Comparison of ENCODE assay signal across 8 cellular contexts in genomic region chr12:14396071-14396470, GRCh38. TPM values are rescaled to one million over a fixed set of nuclear protein-coding genes. Genes with fewer than 3 reads are reported as not detected.
DNase-seq lines count a peak whose midpoint lies in the region; ATAC-seq and TF ChIP-seq lines count a peak whose summit lies in the region.

No MANE protein-coding gene starts in this region.

- no peak for DNase-seq in MCF 10A (ENCODE audit: unreplicated experiment)
- DNase-seq in breast epithelium (ENCODE audit: low spot score in 2 of 2): no peak
- DNase-seq in central memory CD8-positive, alpha-beta T cell (ENCODE audit: low spot score in 2 of 2): peak in 1 of 2 donors; percentile 47
- no peak for DNase-seq in transverse colon
- DNase-seq in SKM-1 treated with dmso at 0.1 percent for 144 hours (lab: John Stamatoyannopoulos, UW; ENCODE audit: unreplicated experiment): no peak
- DNase-seq in adrenal gland: no peak
- DNase-seq in caudate nucleus (lab: John Stamatoyannopoulos, UW): no peak

- H3K4me1 Mint-ChIP-seq in MCF 10A (ENCODE audit: insufficient read depth, unreplicated experiment): peaks cover 32% of the 10 kb centered on the region
- peaks cover 85% of the 10 kb centered on the region for H3K4me1 Mint-ChIP-seq in central memory CD8-positive, alpha-beta T cell

- TF ChIP-seq EP300 in transverse colon (IDR thresholded peaks at IDR 0.05; ENCODE audit: low read depth): no peak

- H3K4me1 ChIP-seq in breast epithelium (peaks cover 0 to 4% of the 10 kb centered on the region in 2 donors), transverse colon (peaks cover 0 to 38% (median 18%) of the 10 kb centered on the region in 4 donors), adrenal gland (replicated peaks in 1 of 2) (peaks cover 28 to 63% of the 10 kb centered on the region in 2 donors)

- H3K9me3 ChIP-seq in breast epithelium (peaks cover 6 to 24% of the 10 kb centered on the region in 2 donors), transverse colon (peaks cover 11 to 13% of the 10 kb centered on the region in 2 donors), adrenal gland (replicated peaks in 1 of 3) (peaks cover 0 to 14% (median 12%) of the 10 kb centered on the region in 3 donors)

- WGBS in transverse colon (ENCODE audit: low coverage in 1 of 2), 2 donors: 51 to 80% methylated on average over 1 of the region's 1 CpG
- WGBS in adrenal gland, 4 donors: 55 to 69% (median 56%) methylated on average over 1 of the region's 1 CpG

- peak overlapping the region; percentile 37 for H3K27ac Mint-ChIP-seq in MCF 10A (ENCODE audit: low read depth, unreplicated experiment)
- H3K27ac Mint-ChIP-seq in central memory CD8-positive, alpha-beta T cell (ENCODE audit: low read depth): peak overlapping the region; percentile 100

- CTCF ChIA-PET in MCF 10A (lab: Yijun Ruan, JAX): interaction anchor here (0.6 kb wide), 2 partner anchors 11 to 28 kb away, joined by 3 to 4 read pairs; no protein-coding TSS in a partner anchor

- H3K4me3 ChIP-seq in breast epithelium (no peak overlapping the region), transverse colon (no peak overlapping the region), adrenal gland (no peak overlapping the region)

- POLR2A ChIA-PET in MCF 10A (lab: Yijun Ruan, JAX): interaction anchor here (4.9 kb wide), 1 partner anchor 11 kb away, joined by 84 read pairs; no protein-coding TSS in a partner anchor

- TF ChIP-seq CTCF in MCF 10A (IDR thresholded peaks at IDR 0.05; ENCODE audit: unreplicated experiment): no peak
- no peak for TF ChIP-seq CTCF in breast epithelium (IDR thresholded peaks at IDR 0.05)
- no peak for TF ChIP-seq CTCF in transverse colon (IDR thresholded peaks at IDR 0.05)
- no peak for TF ChIP-seq CTCF in adrenal gland (IDR thresholded peaks at IDR 0.05)

- TF ChIP-seq POLR2A in breast epithelium (IDR thresholded peaks at IDR 0.05) (no peak), transverse colon (IDR thresholded peaks at IDR 0.05) (no peak), adrenal gland (IDR thresholded peaks at IDR 0.05) (no peak)

- no peaks in the 10 kb centered on the region for H3K27me3 Mint-ChIP-seq in MCF 10A (ENCODE audit: insufficient read depth, unreplicated experiment)
- H3K27me3 Mint-ChIP-seq in central memory CD8-positive, alpha-beta T cell: no peaks in the 10 kb centered on the region

- H3K27me3 ChIP-seq in breast epithelium: no peaks in the 10 kb centered on the region
- no peaks in the 10 kb centered on the region for H3K27me3 ChIP-seq in transverse colon
- H3K27me3 ChIP-seq in adrenal gland: no peaks in the 10 kb centered on the region

- in situ Hi-C loops in transverse colon (cut with MboI; ENCODE audit: low pct_ligation_motif_present in 1 of 4, low pct_unique_long_range_greater_than_20kb in 1 of 4, low sequenced_read_pairs in 3 of 4): no loop called here

- ATAC-seq in HG03135 (IDR thresholded peaks at IDR 0.05; ENCODE audit: unreplicated experiment): peak; percentile 56
- ATAC-seq in central memory CD8-positive, alpha-beta T cell (replicated peaks; ENCODE audit: extremely low read depth, poor library complexity, severe bottlenecking): peak; percentile 77

- no TSS peak for BruUV-seq in MCF 10A (replicated peaks; lab: Mats Ljungman, UMichigan)

- H3K36me3 Mint-ChIP-seq in MCF 10A (ENCODE audit: insufficient read depth, unreplicated experiment): peaks cover 4% of the 10 kb centered on the region
- H3K36me3 Mint-ChIP-seq in central memory CD8-positive, alpha-beta T cell (ENCODE audit: insufficient read depth): peaks cover 22% of the 10 kb centered on the region

- intact Hi-C loops in MCF 10A (cut with micrococcal nuclease) (no loop called here), breast epithelium (cut with DNase I; ENCODE audit: low total_unique reads) (no loop called here), transverse colon (cut with DNase I; ENCODE audit: low total_unique reads) (no loop called here), adrenal gland (cut with DNase I) (no loop called here)

- no peak overlapping the region for H3K4me3 Mint-ChIP-seq in MCF 10A (ENCODE audit: unreplicated experiment)
- H3K4me3 Mint-ChIP-seq in central memory CD8-positive, alpha-beta T cell: peak overlapping the region; percentile 43

- H3K27ac ChIP-seq in breast epithelium (no peak overlapping the region), transverse colon (peak overlapping the region; percentile 19 to 72 (median 67)), adrenal gland (no peak overlapping the region), caudate nucleus (ENCODE audit: low read depth, low read length) (no peak overlapping the region)

- H3K36me3 ChIP-seq in breast epithelium (no peaks in the 10 kb centered on the region), transverse colon (peaks cover 0 to 2% (median 0%) of the 10 kb centered on the region in 4 donors), adrenal gland (replicated peaks in 1 of 2) (no peaks in the 10 kb centered on the region)

- peaks cover 8% of the 10 kb centered on the region for H3K9me3 Mint-ChIP-seq in MCF 10A (ENCODE audit: unreplicated experiment)
- H3K9me3 Mint-ChIP-seq in central memory CD8-positive, alpha-beta T cell: no peaks in the 10 kb centered on the region

RNA-seq across cellular contexts. Expression of gene ATF7IP, which starts 30.6 kb away (rescaled TPM):
- 29.4 and 33.1 TPM in 2 replicates for total RNA-seq in MCF 10A (2022)
- total RNA-seq in breast epithelium: 10 to 100 TPM; 45.4 to 81.2 (median 48.8) TPM
- total RNA-seq in transverse colon: 100 to 1,000 TPM in 2 of 4 donors, 10 to 100 TPM in 2; 32.2 to 159 (median 85.3) TPM
- total RNA-seq in adrenal gland: 100 to 1,000 TPM in 1 of 8 donors, 10 to 100 TPM in 7; 40.5 to 101 (median 54.7) TPM
- polyA plus RNA-seq in adrenal gland: 10 to 100 TPM in 2 of 3 donors, 1 to 10 TPM in 1; 8.5 to 34.7 (median 16.7) TPM

Comparison
In these comparisons a context has a peak if more than half of its experiments do, and no peak if none do; other contexts are left out.
1. H3K27ac ChIP-seq: peak in transverse colon (4 of 4); none in breast epithelium (0 of 2), adrenal gland (0 of 5) and caudate nucleus (single experiment).